In the genomic region with DNA sequence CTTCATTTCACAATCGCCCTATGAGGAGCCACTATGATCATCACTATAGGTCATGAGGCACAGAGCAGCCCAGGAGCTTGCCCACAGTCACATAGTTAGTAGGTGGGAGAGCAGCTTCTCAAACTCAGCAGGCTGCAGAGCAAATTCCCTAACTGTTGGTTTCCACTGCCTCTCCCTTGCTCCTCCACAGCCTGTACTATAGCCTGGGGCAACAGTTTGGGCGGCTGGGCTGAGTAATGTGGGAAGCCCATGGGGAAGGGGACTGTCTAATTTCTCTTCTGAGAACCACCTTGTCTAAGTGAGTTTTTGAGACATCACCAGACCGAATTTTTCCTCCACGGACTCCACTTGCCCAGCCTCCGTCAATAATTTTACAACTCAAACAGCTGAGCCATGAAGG, we compare ENCODE assay signal across 1 cellular context.
TF ChIP-seq lines count a peak whose summit lies in the region.

No MANE protein-coding gene starts in this region.

TF ChIP-seq in SK-N-SH, 30 proteins besides CTCF, POLR2A, EP300 and RAD21 (continued from another document):
- TF ChIP-seq, protein P1, sequence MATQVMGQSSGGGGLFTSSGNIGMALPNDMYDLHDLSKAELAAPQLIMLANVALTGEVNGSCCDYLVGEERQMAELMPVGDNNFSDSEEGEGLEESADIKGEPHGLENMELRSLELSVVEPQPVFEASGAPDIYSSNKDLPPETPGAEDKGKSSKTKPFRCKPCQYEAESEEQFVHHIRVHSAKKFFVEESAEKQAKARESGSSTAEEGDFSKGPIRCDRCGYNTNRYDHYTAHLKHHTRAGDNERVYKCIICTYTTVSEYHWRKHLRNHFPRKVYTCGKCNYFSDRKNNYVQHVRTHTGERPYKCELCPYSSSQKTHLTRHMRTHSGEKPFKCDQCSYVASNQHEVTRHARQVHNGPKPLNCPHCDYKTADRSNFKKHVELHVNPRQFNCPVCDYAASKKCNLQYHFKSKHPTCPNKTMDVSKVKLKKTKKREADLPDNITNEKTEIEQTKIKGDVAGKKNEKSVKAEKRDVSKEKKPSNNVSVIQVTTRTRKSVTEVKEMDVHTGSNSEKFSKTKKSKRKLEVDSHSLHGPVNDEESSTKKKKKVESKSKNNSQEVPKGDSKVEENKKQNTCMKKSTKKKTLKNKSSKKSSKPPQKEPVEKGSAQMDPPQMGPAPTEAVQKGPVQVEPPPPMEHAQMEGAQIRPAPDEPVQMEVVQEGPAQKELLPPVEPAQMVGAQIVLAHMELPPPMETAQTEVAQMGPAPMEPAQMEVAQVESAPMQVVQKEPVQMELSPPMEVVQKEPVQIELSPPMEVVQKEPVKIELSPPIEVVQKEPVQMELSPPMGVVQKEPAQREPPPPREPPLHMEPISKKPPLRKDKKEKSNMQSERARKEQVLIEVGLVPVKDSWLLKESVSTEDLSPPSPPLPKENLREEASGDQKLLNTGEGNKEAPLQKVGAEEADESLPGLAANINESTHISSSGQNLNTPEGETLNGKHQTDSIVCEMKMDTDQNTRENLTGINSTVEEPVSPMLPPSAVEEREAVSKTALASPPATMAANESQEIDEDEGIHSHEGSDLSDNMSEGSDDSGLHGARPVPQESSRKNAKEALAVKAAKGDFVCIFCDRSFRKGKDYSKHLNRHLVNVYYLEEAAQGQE (IDR thresholded peaks at IDR 0.05; ENCODE audit: low read depth, low read length) = no peak
- TF ChIP-seq CHD2 (IDR thresholded peaks at IDR 0.05; ENCODE audit: low read length, partially characterized antibody) = no peak
- no peak for TF ChIP-seq FOXM1 (IDR thresholded peaks at IDR 0.05; ENCODE audit: low read depth)
- TF ChIP-seq TEAD4 (IDR thresholded peaks at IDR 0.05; ENCODE audit: borderline replicate concordance, insufficient read depth) = no peak
- no peak for TF ChIP-seq TAF1 (IDR thresholded peaks at IDR 0.05; ENCODE audit: borderline replicate concordance, low read depth, low read length)
- no peak for TF ChIP-seq RCOR1 (IDR thresholded peaks at IDR 0.05; ENCODE audit: low read length)
- no peak for TF ChIP-seq FOSL2 (IDR thresholded peaks at IDR 0.05; ENCODE audit: borderline replicate concordance, low read depth)
- no peak for TF ChIP-seq POLR2AphosphoS5 (IDR thresholded peaks at IDR 0.05; ENCODE audit: low read depth, low read length)
- no peak for TF ChIP-seq FOXJ3 (CRISPR knock-in tag; IDR thresholded peaks at IDR 0.05)
- TF ChIP-seq, protein P2, sequence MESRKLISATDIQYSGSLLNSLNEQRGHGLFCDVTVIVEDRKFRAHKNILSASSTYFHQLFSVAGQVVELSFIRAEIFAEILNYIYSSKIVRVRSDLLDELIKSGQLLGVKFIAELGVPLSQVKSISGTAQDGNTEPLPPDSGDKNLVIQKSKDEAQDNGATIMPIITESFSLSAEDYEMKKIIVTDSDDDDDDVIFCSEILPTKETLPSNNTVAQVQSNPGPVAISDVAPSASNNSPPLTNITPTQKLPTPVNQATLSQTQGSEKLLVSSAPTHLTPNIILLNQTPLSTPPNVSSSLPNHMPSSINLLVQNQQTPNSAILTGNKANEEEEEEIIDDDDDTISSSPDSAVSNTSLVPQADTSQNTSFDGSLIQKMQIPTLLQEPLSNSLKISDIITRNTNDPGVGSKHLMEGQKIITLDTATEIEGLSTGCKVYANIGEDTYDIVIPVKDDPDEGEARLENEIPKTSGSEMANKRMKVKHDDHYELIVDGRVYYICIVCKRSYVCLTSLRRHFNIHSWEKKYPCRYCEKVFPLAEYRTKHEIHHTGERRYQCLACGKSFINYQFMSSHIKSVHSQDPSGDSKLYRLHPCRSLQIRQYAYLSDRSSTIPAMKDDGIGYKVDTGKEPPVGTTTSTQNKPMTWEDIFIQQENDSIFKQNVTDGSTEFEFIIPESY (IDR thresholded peaks at IDR 0.05; ENCODE audit: borderline replicate concordance, low read depth) = no peak
TF ChIP-seq in SK-N-SH: peak in this region for 0.
